18 cellular contexts compared by ENCODE assay signal in genomic region chr22:27993201-27993635, GRCh38.
DNase-seq lines count a peak whose midpoint lies in the region; ATAC-seq and TF ChIP-seq lines count a peak whose summit lies in the region.
"Had no signal": no experiment of that assay in that cellular context is flagged by ENCODE, and none has a peak within 500 bp of the region (broad histone marks: within the 10 kb centered on the region; RNA-seq: fewer than 3 reads in every experiment).

No MANE protein-coding gene starts in this region.

- no peak overlapping the region for H2AFZ ChIP-seq in SK-N-SH (ENCODE audit: low read depth)
- H2AFZ ChIP-seq: GM23248 had no signal

- TF ChIP-seq EP300 in SK-N-SH (IDR thresholded peaks at IDR 0.05; ENCODE audit: borderline replicate concordance in 1 of 2, low read depth in 1 of 2, low read length in 1 of 2): no peak

- no peaks in the 10 kb centered on the region for H4K20me1 ChIP-seq in SK-N-SH (ENCODE audit: insufficient read depth)

- peak in 3 of 5 donors; percentile 5 to 55 (median 18) for DNase-seq in heart left ventricle
- no peak for DNase-seq in Right ventricle myocardium superior
- DNase-seq in coronary artery (ENCODE audit: low spot score): peak; percentile 68
- DNase-seq in mesenteric fat pad (ENCODE audit: low spot score): peak; percentile 77
- peak; percentile 35 for DNase-seq in ureter (ENCODE audit: low spot score)
- DNase-seq in kidney glomerular epithelial cell (lab: John Stamatoyannopoulos, UW): no peak
- no peak for DNase-seq in SK-N-SH
- DNase-seq: ACHN; Calu3; CD4-positive, CD25-positive, alpha-beta regulatory T cell; DMS79 treated with DMSO at 0.1 percent for 48 hours; GDM1; GM23248; KG1; NCI-H1092; NCI-H1694; NCI-H446 had no signal

- H3K9me3 ChIP-seq in heart left ventricle (no peaks in the 10 kb centered on the region), SK-N-SH (no peaks in the 10 kb centered on the region)

- H3K27ac ChIP-seq in heart left ventricle (no peak overlapping the region), coronary artery (no peak overlapping the region), SK-N-SH (ENCODE audit: low read depth in 2 of 2, low read length in 1 of 2) (no peak overlapping the region; a peak in 1 of 4 replicates)
- H3K27ac ChIP-seq: GM23248 had no signal

- H3K4me1 ChIP-seq in heart left ventricle (peaks cover 2 to 22% (median 14%) of the 10 kb centered on the region in 12 donors), SK-N-SH (ENCODE audit: control insufficient read depth in 1 of 2, insufficient read depth in 2 of 2, low read depth in 1 of 2, low read length in 1 of 2) (no peaks in the 10 kb centered on the region)

- no peak for TF ChIP-seq RAD21 in SK-N-SH (IDR thresholded peaks at IDR 0.05; ENCODE audit: low read length)

- H3K9ac ChIP-seq in SK-N-SH: no peak overlapping the region
- H3K9ac ChIP-seq: GM23248 had no signal

- 96 to 99% (median 97%) methylated on average over 10 to 12 of the region's 12 CpGs for WGBS in heart left ventricle, 4 donors
- WGBS in SK-N-SH (ENCODE audit: low lambda C conversion rate): 100% methylated on average over 2 of the region's 12 CpGs

- H3K4me3 ChIP-seq in heart left ventricle (no peak overlapping the region), coronary artery (no peak overlapping the region), SK-N-SH (ENCODE audit: low read depth in 2 of 2, low read length in 1 of 2) (no peak overlapping the region)
- H3K4me3 ChIP-seq: GM23248 had no signal

- CTCF ChIA-PET in SK-N-SH (lab: Yijun Ruan, JAX): interaction anchor here (32.5 kb wide), 1 partner anchor 109 kb away, joined by 630 read pairs; no protein-coding TSS in a partner anchor

- POLR2A ChIA-PET in SK-N-SH (lab: Yijun Ruan, JAX): no interaction called here

- no peaks in the 10 kb centered on the region for H3K27me3 ChIP-seq in heart left ventricle
- no peaks in the 10 kb centered on the region for H3K27me3 ChIP-seq in SK-N-SH (ENCODE audit: insufficient read depth)

- H3F3A ChIP-seq in SK-N-SH (replicated peaks; ENCODE audit: insufficient read depth): no peaks in the 10 kb centered on the region

- no peaks in the 10 kb centered on the region for H3K79me2 ChIP-seq in SK-N-SH (ENCODE audit: insufficient read depth)

- H3K36me3 ChIP-seq in heart left ventricle (peaks cover 0 to 68% (median 48%) of the 10 kb centered on the region in 9 donors), SK-N-SH (replicated peaks in 1 of 2; ENCODE audit: control insufficient read depth in 1 of 2, insufficient read depth in 2 of 2, low read length in 1 of 2) (peaks cover 3 to 41% of the 10 kb centered on the region in 2 experiments)

- no peak for TF ChIP-seq CTCF in heart left ventricle (IDR thresholded peaks at IDR 0.05)
- TF ChIP-seq CTCF in coronary artery (IDR thresholded peaks at IDR 0.05): no peak
- TF ChIP-seq CTCF in SK-N-SH (IDR thresholded peaks at IDR 0.05): no peak

- H3K9me2 ChIP-seq in SK-N-SH: no peaks in the 10 kb centered on the region

- H3K4me2 ChIP-seq in SK-N-SH: no peak overlapping the region

- intact Hi-C loops in heart left ventricle (cut with DNase I): loop anchor here in 1 of 10 donors (10.0 kb wide), 1 partner anchor 68 kb away; no protein-coding TSS in a partner anchor
- intact Hi-C loops in Right ventricle myocardium superior (cut with DNase I): loop anchor here (5.0 kb wide), 1 partner anchor 76 kb away; the partner anchor contains the start of gene PITPNB

- TF ChIP-seq POLR2A in heart left ventricle (IDR thresholded peaks at IDR 0.05): no peak

- ATAC-seq in heart left ventricle: no peak
- ATAC-seq in Right ventricle myocardium superior (ENCODE audit: poor library complexity): no peak
- ATAC-seq: Right ventricle myocardium inferior had no signal

TF ChIP-seq in SK-N-SH, 30 proteins besides CTCF, POLR2A, EP300 and RAD21:
- TF ChIP-seq NFIC (IDR thresholded peaks at IDR 0.05; ENCODE audit: borderline replicate concordance) (no peak), RXRA (IDR thresholded peaks at IDR 0.05; ENCODE audit: borderline replicate concordance, low read depth) (no peak), MAX (IDR thresholded peaks at IDR 0.05; ENCODE audit: low read depth) (no peak), MXI1 (IDR thresholded peaks at IDR 0.05; ENCODE audit: low read depth, low read length) (no peak), SIN3A (IDR thresholded peaks at IDR 0.05; ENCODE audit: borderline replicate concordance, low read depth, low read length) (no peak), ELF1 (IDR thresholded peaks at IDR 0.05) (no peak), SMC3 (IDR thresholded peaks at IDR 0.05; ENCODE audit: low read depth, low read length) (no peak), FOXM1 (IDR thresholded peaks at IDR 0.05; ENCODE audit: low read depth) (no peak), NRF1 (IDR thresholded peaks at IDR 0.05; ENCODE audit: low read depth, low read length) (no peak)

Comparison
In these comparisons a context has a peak if more than half of its experiments do, and no peak if none do; other contexts are left out.
1. DNase-seq: peak in heart left ventricle (3 of 5), coronary artery (single experiment), mesenteric fat pad (single experiment) and ureter (single experiment); none in Right ventricle myocardium superior (single experiment), kidney glomerular epithelial cell (single experiment) and SK-N-SH (single experiment).